In genomic region chr7:14201353-14201752, GRCh38 we compare ENCODE assay signal across 1 cellular context.
TF ChIP-seq lines count a peak whose summit lies in the region.

No MANE protein-coding gene starts in this region.

TF ChIP-seq in GM23338, 12 proteins besides CTCF, POLR2A, EP300 and RAD21:
- no peak for TF ChIP-seq ZNF462 (CRISPR knock-in tag; IDR thresholded peaks at IDR 0.05)
- TF ChIP-seq NANOG (IDR thresholded peaks at IDR 0.05; ENCODE audit: borderline replicate concordance): no peak
- TF ChIP-seq, protein P1, sequence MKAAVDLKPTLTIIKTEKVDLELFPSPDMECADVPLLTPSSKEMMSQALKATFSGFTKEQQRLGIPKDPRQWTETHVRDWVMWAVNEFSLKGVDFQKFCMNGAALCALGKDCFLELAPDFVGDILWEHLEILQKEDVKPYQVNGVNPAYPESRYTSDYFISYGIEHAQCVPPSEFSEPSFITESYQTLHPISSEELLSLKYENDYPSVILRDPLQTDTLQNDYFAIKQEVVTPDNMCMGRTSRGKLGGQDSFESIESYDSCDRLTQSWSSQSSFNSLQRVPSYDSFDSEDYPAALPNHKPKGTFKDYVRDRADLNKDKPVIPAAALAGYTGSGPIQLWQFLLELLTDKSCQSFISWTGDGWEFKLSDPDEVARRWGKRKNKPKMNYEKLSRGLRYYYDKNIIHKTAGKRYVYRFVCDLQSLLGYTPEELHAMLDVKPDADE (IDR thresholded peaks at IDR 0.05): no peak
- TF ChIP-seq STAT1 (IDR thresholded peaks at IDR 0.05; ENCODE audit: unreplicated experiment): no peak
- TF ChIP-seq CREB1 (CRISPR knock-in tag; IDR thresholded peaks at IDR 0.05; ENCODE audit: low read depth): no peak
- TF ChIP-seq EZH2phosphoT487 (IDR thresholded peaks at IDR 0.05; ENCODE audit: unreplicated experiment): no peak
- no peak for TF ChIP-seq POLR2AphosphoS5 (IDR thresholded peaks at IDR 0.05; ENCODE audit: low read depth)
- TF ChIP-seq, protein P2, sequence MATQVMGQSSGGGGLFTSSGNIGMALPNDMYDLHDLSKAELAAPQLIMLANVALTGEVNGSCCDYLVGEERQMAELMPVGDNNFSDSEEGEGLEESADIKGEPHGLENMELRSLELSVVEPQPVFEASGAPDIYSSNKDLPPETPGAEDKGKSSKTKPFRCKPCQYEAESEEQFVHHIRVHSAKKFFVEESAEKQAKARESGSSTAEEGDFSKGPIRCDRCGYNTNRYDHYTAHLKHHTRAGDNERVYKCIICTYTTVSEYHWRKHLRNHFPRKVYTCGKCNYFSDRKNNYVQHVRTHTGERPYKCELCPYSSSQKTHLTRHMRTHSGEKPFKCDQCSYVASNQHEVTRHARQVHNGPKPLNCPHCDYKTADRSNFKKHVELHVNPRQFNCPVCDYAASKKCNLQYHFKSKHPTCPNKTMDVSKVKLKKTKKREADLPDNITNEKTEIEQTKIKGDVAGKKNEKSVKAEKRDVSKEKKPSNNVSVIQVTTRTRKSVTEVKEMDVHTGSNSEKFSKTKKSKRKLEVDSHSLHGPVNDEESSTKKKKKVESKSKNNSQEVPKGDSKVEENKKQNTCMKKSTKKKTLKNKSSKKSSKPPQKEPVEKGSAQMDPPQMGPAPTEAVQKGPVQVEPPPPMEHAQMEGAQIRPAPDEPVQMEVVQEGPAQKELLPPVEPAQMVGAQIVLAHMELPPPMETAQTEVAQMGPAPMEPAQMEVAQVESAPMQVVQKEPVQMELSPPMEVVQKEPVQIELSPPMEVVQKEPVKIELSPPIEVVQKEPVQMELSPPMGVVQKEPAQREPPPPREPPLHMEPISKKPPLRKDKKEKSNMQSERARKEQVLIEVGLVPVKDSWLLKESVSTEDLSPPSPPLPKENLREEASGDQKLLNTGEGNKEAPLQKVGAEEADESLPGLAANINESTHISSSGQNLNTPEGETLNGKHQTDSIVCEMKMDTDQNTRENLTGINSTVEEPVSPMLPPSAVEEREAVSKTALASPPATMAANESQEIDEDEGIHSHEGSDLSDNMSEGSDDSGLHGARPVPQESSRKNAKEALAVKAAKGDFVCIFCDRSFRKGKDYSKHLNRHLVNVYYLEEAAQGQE (IDR thresholded peaks at IDR 0.05; ENCODE audit: unreplicated experiment): no peak
- TF ChIP-seq EZH2 (IDR thresholded peaks at IDR 0.05; ENCODE audit: low read depth, unreplicated experiment): no peak
- no peak for TF ChIP-seq JUNB (IDR thresholded peaks at IDR 0.05; ENCODE audit: unreplicated experiment)
- TF ChIP-seq ZNF331 (CRISPR knock-in tag; IDR thresholded peaks at IDR 0.05; ENCODE audit: low read depth): no peak
- TF ChIP-seq ZNF114 (CRISPR knock-in tag; IDR thresholded peaks at IDR 0.05): no peak
